In the genomic region with DNA sequence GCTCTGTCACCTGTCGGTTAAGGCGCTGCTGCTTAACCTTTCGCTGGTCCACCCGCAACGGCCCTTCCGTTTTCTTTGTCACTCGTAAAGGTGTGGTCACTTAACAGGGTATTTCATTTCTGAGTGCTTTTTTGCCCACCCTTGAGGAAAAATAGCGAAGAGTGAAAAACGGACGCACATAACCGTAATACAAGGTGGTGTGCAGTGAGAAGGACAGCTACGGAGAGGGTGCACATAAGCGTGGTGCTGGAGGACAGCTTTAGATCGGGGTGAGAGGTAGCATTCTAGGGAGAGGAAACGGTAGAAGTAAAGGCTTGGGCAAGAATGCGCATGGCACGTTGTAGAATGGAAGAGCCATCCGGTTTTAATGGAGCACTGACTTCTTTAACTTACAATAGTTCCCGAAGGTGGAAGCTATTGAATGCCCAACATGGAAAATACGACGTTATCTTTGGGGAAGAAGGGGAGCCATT, we compare ENCODE assay signal across 8 cellular contexts. TPM values are rescaled to one million over a fixed set of nuclear protein-coding genes. Genes with fewer than 3 reads are reported as not detected.
DNase-seq lines count a peak whose midpoint lies in the region; TF ChIP-seq lines count a peak whose summit lies in the region.

No MANE protein-coding gene starts in this region.

- H3K27me3 ChIP-seq in BJ (ENCODE audit: control insufficient read depth, insufficient read depth, low read length): no peaks in the 10 kb centered on the region
- no peaks in the 10 kb centered on the region for H3K27me3 ChIP-seq in liver (ENCODE audit: control insufficient read depth in 4 of 4, insufficient read depth in 4 of 4, low read length in 3 of 4)
- no peaks in the 10 kb centered on the region for H3K27me3 ChIP-seq in transverse colon

- H3K4me3 ChIP-seq in BJ (ENCODE audit: low read depth, low read length): peak overlapping the region; percentile 80
- H3K4me3 ChIP-seq in liver (ENCODE audit: low read depth in 1 of 3, low read length in 3 of 3): peak overlapping the region; percentile 72 to 99 (median 78)
- H3K4me3 ChIP-seq in transverse colon: peak overlapping the region; percentile 78 to 96 (median 84)

- DNase-seq in BJ (ENCODE audit: low read depth) (no peak), GM20000 (ENCODE audit: low spot score) (peak; percentile 35), MV-4-11 (lab: John Stamatoyannopoulos, UW) (peak; percentile 30), astrocyte of the hippocampus (ENCODE audit: low read depth, low spot score) (peak; percentile 47), transverse colon (no peak), NCI-H1105 treated with DMSO at 0.1 percent for 48 hours (lab: John Stamatoyannopoulos, UW) (no peak), NCI-H1436 treated with DMSO at 0.1 percent for 48 hours (lab: John Stamatoyannopoulos, UW) (no peak)

- TF ChIP-seq CTCF in BJ (IDR thresholded peaks at IDR 0.05; ENCODE audit: insufficient read depth, low read depth, low read length) (no peak), GM20000 (IDR thresholded peaks at IDR 0.05; ENCODE audit: extremely low read depth, missing control alignments) (no peak), liver (IDR thresholded peaks at IDR 0.05; ENCODE audit: low read depth, low read length, missing input control) (no peak), transverse colon (IDR thresholded peaks at IDR 0.05) (no peak)

- no peak for TF ChIP-seq RAD21 in liver (IDR thresholded peaks at IDR 0.05)

- H3K9me3 ChIP-seq in liver (ENCODE audit: control insufficient read depth in 4 of 4, low read length in 3 of 4): no peaks in the 10 kb centered on the region
- no peaks in the 10 kb centered on the region for H3K9me3 ChIP-seq in transverse colon

- under 1% methylated on average over 21 of the region's 21 CpGs for WGBS in liver
- WGBS in transverse colon (ENCODE audit: low coverage in 1 of 2), 2 donors: 0% methylated on average over 11 to 21 of the region's 21 CpGs

- POLR2A ChIA-PET in BJ (lab: Charles Lee): no interaction called here

- in situ Hi-C loops in transverse colon (cut with MboI; ENCODE audit: low pct_ligation_motif_present in 1 of 4, low pct_unique_long_range_greater_than_20kb in 1 of 4, low sequenced_read_pairs in 3 of 4): no loop called here

- CTCF ChIA-PET in BJ (lab: Yijun Ruan, JAX): interaction anchor here (1.0 kb wide), 1 partner anchor 10 kb away, joined by 3 read pairs; no protein-coding TSS in a partner anchor

- peak overlapping the region; percentile 40 to 84 for H3K9ac ChIP-seq in liver (ENCODE audit: low read depth in 1 of 2, low read length in 2 of 2)

- no peak for TF ChIP-seq EP300 in transverse colon (IDR thresholded peaks at IDR 0.05; ENCODE audit: low read depth)

- H3K36me3 ChIP-seq in BJ (ENCODE audit: control insufficient read depth, insufficient read depth, low read length) (no peaks in the 10 kb centered on the region), liver (ENCODE audit: control insufficient read depth in 4 of 4, insufficient read depth in 3 of 4, low read depth in 1 of 4, low read length in 3 of 4) (peaks cover 1 to 21% (median 10%) of the 10 kb centered on the region in 4 donors), transverse colon (peaks cover 0 to 11% (median 1%) of the 10 kb centered on the region in 4 donors)

- H3K27ac ChIP-seq in liver (ENCODE audit: low read depth in 1 of 2, low read length in 2 of 2) (peak overlapping the region; percentile 87 to 90), transverse colon (peak overlapping the region; percentile 94 to 96 (median 96))

- TF ChIP-seq POLR2A in transverse colon (IDR thresholded peaks at IDR 0.05): no peak

- peaks cover 5 to 24% (median 20%) of the 10 kb centered on the region in 4 donors for H3K4me1 ChIP-seq in liver (ENCODE audit: control insufficient read depth in 4 of 4, insufficient read depth in 4 of 4, low read length in 3 of 4)
- H3K4me1 ChIP-seq in transverse colon: peaks cover 17 to 41% (median 28%) of the 10 kb centered on the region in 4 donors

- intact Hi-C loops in transverse colon (cut with DNase I; ENCODE audit: low total_unique reads): no loop called here

TF ChIP-seq in liver, 16 proteins besides CTCF, POLR2A, EP300 and RAD21:
- TF ChIP-seq REST (IDR thresholded peaks at IDR 0.05): peak; percentile 94
- no peak for TF ChIP-seq RXRA (IDR thresholded peaks at IDR 0.05)

RNA-seq across cellular contexts. Expression of gene CCT5, which starts 0.8 kb away (rescaled TPM):
- 374 and 413 TPM in 2 replicates for polyA plus RNA-seq in BJ (2011; rRNA removed)
- polyA minus RNA-seq in BJ (2011; rRNA and poly(A)+ RNA removed): 272 and 373 TPM in 2 replicates
- total RNA-seq in liver: 100 to 1,000 TPM; 130 to 157 TPM
- polyA plus RNA-seq in liver: 10 to 100 TPM; 68.4 to 79.6 TPM
- total RNA-seq in transverse colon: 100 to 1,000 TPM in 2 of 4 donors, 10 to 100 TPM in 2; 29.1 to 129 (median 76.5) TPM

RNA-seq across cellular contexts. Expression of gene ATPSCKMT, which starts 1.2 kb away (rescaled TPM):
- polyA plus RNA-seq in BJ (2011; rRNA removed) (20.6 and 28.6 TPM in 2 replicates), liver (1 to 10 TPM; 8.3 to 8.5 TPM)
- 6.5 and 12.9 TPM in 2 replicates for polyA minus RNA-seq in BJ (2011; rRNA and poly(A)+ RNA removed)
- total RNA-seq in liver (10 to 100 TPM; 11.9 to 21.9 TPM), transverse colon (10 to 100 TPM in 3 of 4 donors, 1 to 10 TPM in 1; 1.1 to 29.9 (median 19.4) TPM)

RNA-seq across cellular contexts. Expression of gene CMBL, which starts 56.9 kb away (rescaled TPM):
- 23.8 and 29.9 TPM in 2 replicates for polyA plus RNA-seq in BJ (2011; rRNA removed)
- polyA minus RNA-seq in BJ (2011; rRNA and poly(A)+ RNA removed): 20.1 and 28.0 TPM in 2 replicates
- total RNA-seq in liver: 10 to 100 TPM in 1 of 2 donors, 1 to 10 TPM in 1; 6.8 to 33.7 TPM
- polyA plus RNA-seq in liver: 10 to 100 TPM; 49.8 to 56.1 TPM
- total RNA-seq in transverse colon: 10 to 100 TPM; 36.6 to 87.6 (median 60.9) TPM

Comparison
In these comparisons a context has a peak if more than half of its experiments do, and no peak if none do; other contexts are left out.
1. DNase-seq: peak in GM20000 (single experiment), MV-4-11 (single experiment) and astrocyte of the hippocampus (single experiment); none in BJ (single experiment), transverse colon (single experiment), NCI-H1105 treated with DMSO at 0.1 percent for 48 hours (single experiment) and NCI-H1436 treated with DMSO at 0.1 percent for 48 hours (single experiment).
2. Peak in every context shown above with its lines, with median percentiles within 50 percentile points of each other: H3K4me3 ChIP-seq.